8 cellular contexts compared by ENCODE assay signal in genomic region chr10:45983538-45984186, GRCh38. TPM values are rescaled to one million over a fixed set of nuclear protein-coding genes. Genes with fewer than 3 reads are reported as not detected.
DNase-seq lines count a peak whose midpoint lies in the region; ATAC-seq and TF ChIP-seq lines count a peak whose summit lies in the region.
"Not testable (repeated sequence)": the region's sequence is repeated elsewhere in the genome, so short reads cannot be mapped to it uniquely, and the experiment has no call there.

No MANE protein-coding gene starts in this region.

- intact Hi-C loops in CD4-positive, alpha-beta memory T cell (cut with micrococcal nuclease) = loop anchor here (2.0 kb wide), 1 partner anchor 45 kb away; no protein-coding TSS in a partner anchor

- H3K27ac Mint-ChIP-seq in CD4-positive, alpha-beta memory T cell = peak overlapping the region in 2 of 7 donors; percentile 79 to 80

- not testable (repeated sequence) for H3K27ac ChIP-seq in CD4-positive, alpha-beta memory T cell (ENCODE audit: low read depth, low read length)

- CTCF ChIA-PET in CD4-positive, alpha-beta memory T cell (lab: Charles Lee; ENCODE audit: partially characterized antibody) = interaction anchor here (2.0 kb wide), 1 partner anchor 46 kb away, joined by 5 read pairs; no protein-coding TSS in a partner anchor

- not testable (repeated sequence) for H3K4me1 Mint-ChIP-seq in CD4-positive, alpha-beta memory T cell

- not testable (repeated sequence) for H3K27me3 Mint-ChIP-seq in CD4-positive, alpha-beta memory T cell

- H3K36me3 Mint-ChIP-seq in CD4-positive, alpha-beta memory T cell = peaks cover 16 to 37% of the 10 kb centered on the region in 2 donors

- peak; percentile 28 for TF ChIP-seq CTCF in fibroblast of mammary gland (conservative IDR thresholded peaks at IDR 0.05; ENCODE audit: control insufficient read depth, insufficient read depth, low read depth, low read length)

- not testable (repeated sequence) for H3K27me3 ChIP-seq in CD4-positive, alpha-beta memory T cell (ENCODE audit: insufficient read depth, low read length)

- not testable (repeated sequence) for H3K9me3 Mint-ChIP-seq in CD4-positive, alpha-beta memory T cell

- H3K36me3 ChIP-seq in CD4-positive, alpha-beta memory T cell (ENCODE audit: insufficient read depth, low read length) = not testable (repeated sequence)

- not testable (repeated sequence) for H3K4me1 ChIP-seq in CD4-positive, alpha-beta memory T cell (ENCODE audit: insufficient read depth, low read length)

- POLR2A ChIA-PET in CD4-positive, alpha-beta memory T cell (lab: Charles Lee; ENCODE audit: partially characterized antibody) = not testable (repeated sequence)

- peak; percentile 52 for ATAC-seq in GM21576 (IDR thresholded peaks at IDR 0.05; ENCODE audit: unreplicated experiment)

- DNase-seq in CD4-positive, alpha-beta memory T cell = peak; percentile 48 to 54 (median 50)
- DNase-seq in NAMALWA (ENCODE audit: low spot score) (peak; percentile 73), T-helper 2 cell (peak in 3 of 5 experiments; percentile 15 to 62 (median 17)), fibroblast of mammary gland (ENCODE audit: low read depth) (peak; percentile 71), medulla oblongata (ENCODE audit: extremely low spot score) (peak; percentile 60)
- peak; percentile 18 for DNase-seq in activated naive CD4-positive, alpha-beta T cell treated with anti-CD3 and anti-CD28 coated beads, Interleukin-2, amount 50 U/mL, for 16 hours
- peak; percentile 27 for DNase-seq in stimulated activated CD4-positive, alpha-beta T cell treated with anti-CD3 and anti-CD28 coated beads, Interleukin-4, amount 100 ng/mL, for 24 hours

- not testable (repeated sequence) for H3K9me3 ChIP-seq in CD4-positive, alpha-beta memory T cell (ENCODE audit: control insufficient read depth in 1 of 2, low read length in 2 of 2)

- H3K4me3 ChIP-seq in CD4-positive, alpha-beta memory T cell (ENCODE audit: low read length in 2 of 2); fibroblast of mammary gland (ENCODE audit: control insufficient read depth, low read depth, low read length): not testable (repeated sequence)

- H3K4me3 Mint-ChIP-seq in CD4-positive, alpha-beta memory T cell = not testable (repeated sequence)

RNA-seq across cellular contexts. Expression of gene TIMM23, which starts 11.4 kb away (rescaled TPM):
- 10 to 100 TPM; 25.0 to 25.5 TPM for total RNA-seq in CD4-positive, alpha-beta memory T cell
- 10 to 100 TPM; 62.8 to 66.6 TPM for polyA plus RNA-seq in CD4-positive, alpha-beta memory T cell

RNA-seq across cellular contexts. Expression of gene NCOA4, which starts 46.8 kb away (rescaled TPM):
- 10 to 100 TPM; 71.1 to 71.9 TPM for total RNA-seq in CD4-positive, alpha-beta memory T cell
- polyA plus RNA-seq in CD4-positive, alpha-beta memory T cell = 100 to 1,000 TPM; 165 to 246 TPM

Comparison
In these comparisons a context has a peak if more than half of its experiments do, and no peak if none do; other contexts are left out.
1. DNase-seq: peak in every context shown above with its lines; median percentile 73 in NAMALWA; 71 in fibroblast of mammary gland; 60 in medulla oblongata; 50 in CD4-positive, alpha-beta memory T cell; 27 in stimulated activated CD4-positive, alpha-beta T cell treated with anti-CD3 and anti-CD28 coated beads, Interleukin-4, amount 100 ng/mL, for 24 hours; 18 in activated naive CD4-positive, alpha-beta T cell treated with anti-CD3 and anti-CD28 coated beads, Interleukin-2, amount 50 U/mL, for 16 hours; 17 in T-helper 2 cell.